ENCODE assay signal across 8 cellular contexts in the genomic region with DNA sequence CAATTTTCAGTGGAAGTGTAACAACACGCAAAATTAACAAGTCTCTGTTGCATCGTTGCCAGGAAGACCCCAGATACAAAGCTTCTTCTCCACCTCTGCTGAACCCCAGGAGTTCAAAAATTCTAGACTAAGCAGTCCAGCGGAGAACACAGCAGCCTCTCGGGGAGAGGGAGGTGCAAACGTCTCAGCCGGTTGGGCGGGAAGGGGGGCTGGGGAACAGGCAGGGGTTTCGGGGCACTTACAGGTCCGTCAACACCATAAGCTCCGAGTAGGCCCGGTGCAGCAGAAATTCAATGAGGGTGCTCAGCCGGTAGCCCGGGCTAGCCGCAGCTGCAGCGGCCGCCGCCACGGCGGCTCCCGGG. TPM values are rescaled to one million over a fixed set of nuclear protein-coding genes. Genes with fewer than 3 reads are reported as not detected.
DNase-seq lines count a peak whose midpoint lies in the region; TF ChIP-seq lines count a peak whose summit lies in the region.

No MANE protein-coding gene starts in this region.

- WGBS in HUES64 = under 1% methylated on average over 20 of the region's 20 CpGs

- no peaks in the 10 kb centered on the region for H3K27me3 ChIP-seq in HUES64 (ENCODE audit: insufficient read depth, low read length)

- DNase-seq in GM12864 (ENCODE audit: low read depth) (no peak), activated T-cell treated with anti-CD3 and anti-CD28 coated beads for 4 hours (peak; percentile 5), globus pallidus (ENCODE audit: low spot score) (peak; percentile 29), pons (ENCODE audit: low spot score) (peak; percentile 18), T1000 (lab: John Stamatoyannopoulos, UW) (no peak), cortex of kidney (lab: John Stamatoyannopoulos, UW) (no peak), GM20000 (ENCODE audit: low spot score) (no peak)

- peak overlapping the region; percentile 77 for H3K9ac ChIP-seq in HUES64 (ENCODE audit: low read depth, low read length)

- H3K4me3 ChIP-seq in GM12864 (ENCODE audit: low read depth, low read length) (peak overlapping the region; percentile 73), HUES64 (ENCODE audit: low read length) (peak overlapping the region; percentile 85)

- no peaks in the 10 kb centered on the region for H3K9me3 ChIP-seq in HUES64 (ENCODE audit: insufficient read depth, low read depth, low read length)

- H3K27ac ChIP-seq in HUES64 (ENCODE audit: low read depth, low read length) = peak overlapping the region; percentile 91

- TF ChIP-seq CTCF in GM12864 (IDR thresholded peaks at IDR 0.05; ENCODE audit: low read depth, low read length, missing control alignments) (no peak), GM20000 (IDR thresholded peaks at IDR 0.05; ENCODE audit: extremely low read depth, missing control alignments) (no peak)

- peaks cover 8% of the 10 kb centered on the region; the same call in 1 of the 2 replicates for H3K4me1 ChIP-seq in HUES64 (ENCODE audit: insufficient read depth, low read length)

- H3K36me3 ChIP-seq in HUES64 (ENCODE audit: insufficient read depth, low read length) = peaks cover 2% of the 10 kb centered on the region; the same call in 1 of the 2 replicates

RNA-seq across cellular contexts. Expression of gene MED14, which starts 0.4 kb away (rescaled TPM):
- polyA plus RNA-seq in HUES64 (2013, experiment 1 of 2) = 30.2 TPM
- polyA plus RNA-seq in HUES64 (2013, experiment 2 of 2) = 39.4 TPM

Comparison
In these comparisons a context has a peak if more than half of its experiments do, and no peak if none do; other contexts are left out.
1. DNase-seq: peak in activated T-cell treated with anti-CD3 and anti-CD28 coated beads for 4 hours (single experiment), globus pallidus (single experiment) and pons (single experiment); none in GM12864 (single experiment), T1000 (single experiment), cortex of kidney (single experiment) and GM20000 (single experiment).